ENCODE assay signal across 18 cellular contexts in genomic region chr5:145980257-145980656, GRCh38. TPM values are rescaled to one million over a fixed set of nuclear protein-coding genes. Genes with fewer than 3 reads are reported as not detected.
DNase-seq lines count a peak whose midpoint lies in the region; ATAC-seq, FAIRE-seq and TF ChIP-seq lines count a peak whose summit lies in the region.
"Had no signal": no experiment of that assay in that cellular context is flagged by ENCODE, and none has a peak within 500 bp of the region (broad histone marks: within the 10 kb centered on the region; RNA-seq: fewer than 3 reads in every experiment).

No MANE protein-coding gene starts in this region.

- H3K9me3 Mint-ChIP-seq in endodermal cell: no peaks in the 10 kb centered on the region

- no peak for TF ChIP-seq RAD21 in A549 (conservative IDR thresholded peaks at IDR 0.05 in 1 of 2, IDR thresholded peaks at IDR 0.05 in 1 of 2)

- TF ChIP-seq POLR2A in A549 (IDR thresholded peaks at IDR 0.05; ENCODE audit: low read length) (no peak), lower leg skin (IDR thresholded peaks at IDR 0.05) (no peak)

- peak overlapping the region; percentile 77 for H3K27ac Mint-ChIP-seq in endodermal cell

- H3K36me3 Mint-ChIP-seq in endodermal cell (ENCODE audit: low read depth): no peaks in the 10 kb centered on the region

- H3K27me3 ChIP-seq in Panc1 (ENCODE audit: control insufficient read depth, insufficient read depth, low read length) (no peaks in the 10 kb centered on the region), endodermal cell (ENCODE audit: control insufficient read depth, insufficient read depth, low read length, poor library complexity, severe bottlenecking) (no peaks in the 10 kb centered on the region), psoas muscle (ENCODE audit: insufficient read depth in 3 of 3, low read length in 2 of 3) (no peaks in the 10 kb centered on the region)

- no peak overlapping the region for H3K4me3 ChIP-seq in A549
- H3K4me3 ChIP-seq in Panc1 (ENCODE audit: low read depth in 2 of 2, low read length in 2 of 2): no peak overlapping the region
- peak overlapping the region; percentile 0 for H3K4me3 ChIP-seq in endodermal cell (ENCODE audit: low read length)
- no peak overlapping the region for H3K4me3 ChIP-seq in psoas muscle
- no peak overlapping the region for H3K4me3 ChIP-seq in lower leg skin (ENCODE audit: low read depth, poor library complexity, severe bottlenecking)
- H3K4me3 ChIP-seq: PC-9 had no signal

- H3K4me1 ChIP-seq in A549: peaks cover 76% of the 10 kb centered on the region
- peaks cover 67% of the 10 kb centered on the region for H3K4me1 ChIP-seq in Panc1 (ENCODE audit: control insufficient read depth, insufficient read depth, low read length)
- H3K4me1 ChIP-seq in endodermal cell (ENCODE audit: control insufficient read depth, insufficient read depth, low read length): peaks cover 43% of the 10 kb centered on the region
- peaks cover 52% of the 10 kb centered on the region for H3K4me1 ChIP-seq in psoas muscle

- H3K4me2 ChIP-seq in A549: peak overlapping the region; percentile 80; the same call in 2 of the 3 replicates

- FAIRE-seq in A549 (lab: Jason Lieb, UNC): no peak
- FAIRE-seq: GM12892 had no signal

- peak overlapping the region; percentile 85 for H3K27ac ChIP-seq in A549
- H3K27ac ChIP-seq in Panc1 (ENCODE audit: low read length): peak overlapping the region; percentile 57
- H3K27ac ChIP-seq in endodermal cell (ENCODE audit: low read depth, low read length): no peak overlapping the region
- H3K27ac ChIP-seq in psoas muscle: peak overlapping the region; percentile 14

- no peak for TF ChIP-seq CTCF in A549 (IDR thresholded peaks at IDR 0.05)
- no peak for TF ChIP-seq CTCF in Panc1 (IDR thresholded peaks at IDR 0.05)
- no peak for TF ChIP-seq CTCF in endodermal cell (conservative IDR thresholded peaks at IDR 0.05)
- TF ChIP-seq CTCF in psoas muscle (IDR thresholded peaks at IDR 0.05): no peak
- TF ChIP-seq CTCF in lower leg skin (IDR thresholded peaks at IDR 0.05): no peak

- POLR2A ChIA-PET in A549 (lab: Yijun Ruan, JAX) (no interaction called here), Panc1 (lab: Charles Lee) (no interaction called here)

- H3K4me3 Mint-ChIP-seq in endodermal cell: no peak overlapping the region

- H3K27me3 Mint-ChIP-seq in endodermal cell (ENCODE audit: insufficient read depth): no peaks in the 10 kb centered on the region

- CTCF ChIA-PET in A549 (lab: Yijun Ruan, JAX) (interaction anchor here (0.9 to 2.4 kb wide), 8 partner anchors 11 to 154 kb away, joined by 3 to 17 read pairs (median 4); no protein-coding TSS in a partner anchor), Panc1 (lab: Charles Lee) (no interaction called here)

- ATAC-seq in A549: no peak
- no peak for ATAC-seq in Panc1
- no peak for ATAC-seq in psoas muscle
- ATAC-seq in GM21390 (IDR thresholded peaks at IDR 0.05; ENCODE audit: unreplicated experiment): no peak
- no peak for ATAC-seq in stimulated activated naive CD8-positive, alpha-beta T cell treated with anti-CD3 and anti-CD28 coated beads, Interleukin-15, Interleukin-2, amounts not matched to agents 100 U/mL and 50 U/mL, for 24 hours

- TF ChIP-seq EP300 in A549 (IDR thresholded peaks at IDR 0.05): no peak

- intact Hi-C loops in Panc1 (cut with micrococcal nuclease; ENCODE audit: unreplicated experiment): no loop called here
- intact Hi-C loops in psoas muscle (cut with DNase I): loop anchor here in 1 of 2 donors (5.0 kb wide), 1 partner anchor 38 kb away; no protein-coding TSS in a partner anchor
- intact Hi-C loops in lower leg skin (cut with DNase I; ENCODE audit: low total_unique reads): no loop called here

- 95% methylated on average over 1 of the region's 1 CpG for WGBS in A549 (ENCODE audit: missing lambda C conversion rate)
- 86 to 100% methylated on average over 1 of the region's 1 CpG for WGBS in endodermal cell (ENCODE audit: insufficient coverage in 1 of 2, insufficient read length in 1 of 2), 2 experiments
- 92 to 93% (median 92%) methylated on average over 1 of the region's 1 CpG for WGBS in psoas muscle, 3 donors
- WGBS in lower leg skin, 2 donors: 93 to 100% methylated on average over 1 of the region's 1 CpG

- H3K4me1 Mint-ChIP-seq in endodermal cell: peaks cover 75% of the 10 kb centered on the region

- H3K9ac ChIP-seq in endodermal cell (ENCODE audit: extremely low read depth, low read length, poor library complexity, severe bottlenecking): no peak overlapping the region

- H3K9me3 ChIP-seq in A549 (no peaks in the 10 kb centered on the region), Panc1 (ENCODE audit: control insufficient read depth, insufficient read depth, low read depth, low read length) (no peaks in the 10 kb centered on the region), endodermal cell (ENCODE audit: control insufficient read depth, low read length) (no peaks in the 10 kb centered on the region), psoas muscle (no peaks in the 10 kb centered on the region)

- no TSS peak for BruUV-seq in Panc1 (replicated peaks; lab: Mats Ljungman, UMichigan)

- in situ Hi-C loops in Panc1 (cut with HindIII; ENCODE audit: low pct_unique_long_range_greater_than_20kb, low sequenced_read_pairs): no loop called here

- peaks cover 2% of the 10 kb centered on the region; the same call in 1 of the 2 replicates for H3K36me3 ChIP-seq in Panc1 (ENCODE audit: control insufficient read depth, insufficient read depth, low read length)
- H3K36me3 ChIP-seq in endodermal cell (ENCODE audit: control insufficient read depth, insufficient read depth, low read length): no peaks in the 10 kb centered on the region
- H3K36me3 ChIP-seq in psoas muscle (ENCODE audit: insufficient read depth in 1 of 2, low read depth in 1 of 2): no peaks in the 10 kb centered on the region

- DNase-seq in A549 (ENCODE audit: low read depth in 1 of 2, low spot score in 1 of 2) (no peak), Panc1 (ENCODE audit: low read depth, low spot score) (no peak), endodermal cell (no peak), psoas muscle (no peak), lower leg skin (ENCODE audit: low spot score in 2 of 2) (no peak), dedifferentiated amniotic fluid mesenchymal stem cell (ENCODE audit: extremely low spot score) (no peak)
- no peak for DNase-seq in stimulated activated naive CD8-positive, alpha-beta T cell treated with anti-CD3 and anti-CD28 coated beads, Interleukin-15, Interleukin-2, amounts not matched to agents 100 U/mL and 50 U/mL, for 24 hours
- DNase-seq: C1 segment of cervical spinal cord, DMS 273 treated with DMSO at 0.1 percent for 48 hours, GOT3, KBM-7, NCI-H1048, NCI-H146, NCI-H2081, NCI-H510A treated with DMSO at 0.1 percent for 48 hours, PC-9 had no signal

TF ChIP-seq in A549, 52 proteins besides CTCF, POLR2A, EP300 and RAD21 (continues in another document):
- TF ChIP-seq BCL3 (IDR thresholded peaks at IDR 0.05): no peak
- TF ChIP-seq MYC (IDR thresholded peaks at IDR 0.05; ENCODE audit: borderline replicate concordance, low read length): no peak
- no peak for TF ChIP-seq ZNF302 (CRISPR knock-in tag; IDR thresholded peaks at IDR 0.05)
- TF ChIP-seq CHD4 (IDR thresholded peaks at IDR 0.05; ENCODE audit: borderline replicate concordance): no peak
- TF ChIP-seq BHLHE40 (IDR thresholded peaks at IDR 0.05; ENCODE audit: low read depth, low read length): no peak
- no peak for TF ChIP-seq NR3C1 (IDR thresholded peaks at IDR 0.05)
- no peak for TF ChIP-seq HEYL (CRISPR knock-in tag; IDR thresholded peaks at IDR 0.05)
- no peak for TF ChIP-seq NPAS2 (CRISPR knock-in tag; IDR thresholded peaks at IDR 0.05; ENCODE audit: borderline replicate concordance)
- TF ChIP-seq ELK1 (IDR thresholded peaks at IDR 0.05; ENCODE audit: low read depth, low read length): no peak
- no peak for TF ChIP-seq HOXB13 (CRISPR knock-in tag; IDR thresholded peaks at IDR 0.05; ENCODE audit: low read depth)
- no peak for TF ChIP-seq CEBPB (IDR thresholded peaks at IDR 0.05)
- TF ChIP-seq MAFK (IDR thresholded peaks at IDR 0.05; ENCODE audit: partially characterized antibody): no peak
- TF ChIP-seq ZSCAN20 (CRISPR knock-in tag; IDR thresholded peaks at IDR 0.05): no peak
- no peak for TF ChIP-seq KDM5A (IDR thresholded peaks at IDR 0.05)
- no peak for TF ChIP-seq JUNB (IDR thresholded peaks at IDR 0.05)
- no peak for TF ChIP-seq HOXA7 (CRISPR knock-in tag; IDR thresholded peaks at IDR 0.05)
- TF ChIP-seq PHF8 (IDR thresholded peaks at IDR 0.05; ENCODE audit: borderline replicate concordance, low read depth): no peak

RNA-seq across cellular contexts. Expression of gene SH3RF2, which starts 43.9 kb away (rescaled TPM):
- polyA plus RNA-seq in A549 (2011; rRNA removed): 6.0 and 6.9 TPM in 2 replicates
- polyA plus RNA-seq in A549 (2012; cell fraction: cytosol; rRNA removed): 4.0 and 4.1 TPM in 2 replicates
- 9.6 and 11.8 TPM in 2 replicates for polyA plus RNA-seq in A549 (2012; cell fraction: nucleus; rRNA removed)
- polyA plus RNA-seq in A549 (2017; fragmentation: RNase III; extraction: RNeasy Plus Mini Kit Qiagen cat#74134 plus additional on column Dnase treatment): 3.9 to 4.1 TPM (median 4.1 TPM) in 3 replicates
- 11.5 and 13.2 TPM in 2 replicates for polyA minus RNA-seq in A549 (2011; rRNA and poly(A)+ RNA removed)
- total RNA-seq in Panc1 (2021; ENCODE audit: unreplicated experiment): 23.1 TPM
- polyA plus RNA-seq in Panc1 (2012; ENCODE audit: insufficient read length): 11.3 TPM
- 1 to 10 TPM; 2.6 to 3.2 TPM for total RNA-seq in endodermal cell
- polyA plus RNA-seq in endodermal cell (2013, experiment 1 of 2): 1.4 TPM
- polyA plus RNA-seq in endodermal cell (2013, experiment 2 of 2): 1.9 TPM
- 10 to 100 TPM; 23.5 to 64.1 (median 38.2) TPM for total RNA-seq in psoas muscle
- 10 to 100 TPM in 2 of 3 donors, 1 to 10 TPM in 1; 1.1 to 24.3 (median 14.9) TPM for polyA plus RNA-seq in psoas muscle
- 100 to 1,000 TPM; 109 to 169 (median 121) TPM for total RNA-seq in lower leg skin
